26 cellular contexts compared by ENCODE assay signal in the genomic region with DNA sequence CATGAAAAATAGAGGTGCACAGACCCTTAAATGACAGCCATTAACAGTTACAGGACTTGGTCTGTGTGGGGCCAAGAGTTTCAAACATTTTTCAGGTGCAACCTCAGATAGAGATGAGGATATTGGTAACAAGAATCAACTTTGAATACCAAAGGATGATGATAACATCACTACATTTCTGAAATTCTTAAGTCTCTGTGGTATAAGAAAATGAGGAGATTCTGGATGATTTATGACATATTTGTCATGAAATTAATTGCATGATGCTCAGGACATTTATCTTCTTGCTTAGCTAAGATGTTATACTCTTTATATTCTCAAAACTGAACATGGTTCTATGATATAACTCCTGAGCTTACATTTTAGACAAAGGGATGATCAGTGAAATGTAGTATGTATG.
DNase-seq lines count a peak whose midpoint lies in the region; ATAC-seq, FAIRE-seq and TF ChIP-seq lines count a peak whose summit lies in the region.
"Had no signal": no experiment of that assay in that cellular context is flagged by ENCODE, and none has a peak within 500 bp of the region (broad histone marks: within the 10 kb centered on the region; RNA-seq: fewer than 3 reads in every experiment).

No MANE protein-coding gene starts in this region.

- no peak overlapping the region for H3K9ac ChIP-seq in astrocyte (ENCODE audit: low read length)
- H3K9ac ChIP-seq: BLaER1 treated with 17β-estradiol and CSF1 and Interleukin-3, amounts not matched to agents 10 nM and 100 nM had no signal

- ATAC-seq in GM18517 (IDR thresholded peaks at IDR 0.05; ENCODE audit: unreplicated experiment), result no peak
- ATAC-seq: GM12878, K562, Right ventricle myocardium inferior, T-cell had no signal

- no peaks in the 10 kb centered on the region for H3K36me3 ChIP-seq in astrocyte (ENCODE audit: insufficient read depth, low read length)
- H3K36me3 ChIP-seq: BLaER1 treated with 17β-estradiol and CSF1 and Interleukin-3, amounts not matched to agents 10 nM and 100 nM; SJCRH30 had no signal

- H3K4me3 ChIP-seq in astrocyte (ENCODE audit: insufficient read depth, low read depth, low read length), result no peak overlapping the region
- H3K4me3 ChIP-seq: BLaER1 treated with 17β-estradiol and CSF1 and Interleukin-3, amounts not matched to agents 10 nM and 100 nM; GM12878; K562; PC-9; SJCRH30 had no signal

- no peaks in the 10 kb centered on the region for H3K27me3 Mint-ChIP-seq in astrocyte (ENCODE audit: low read depth, unreplicated experiment)
- H3K27me3 Mint-ChIP-seq: CD4-positive, alpha-beta T cell; T-cell had no signal

- no peaks in the 10 kb centered on the region for H3K9me3 ChIP-seq in astrocyte (ENCODE audit: insufficient read depth, low read depth, low read length)
- H3K9me3 ChIP-seq: BLaER1 treated with 17β-estradiol and CSF1 and Interleukin-3, amounts not matched to agents 10 nM and 100 nM; SJCRH30 had no signal

- no peaks in the 10 kb centered on the region for H4K20me1 ChIP-seq in astrocyte (ENCODE audit: insufficient read depth, low read length)
- H4K20me1 ChIP-seq: BLaER1 treated with 17β-estradiol and CSF1 and Interleukin-3, amounts not matched to agents 10 nM and 100 nM had no signal

- H3K79me2 ChIP-seq in astrocyte (ENCODE audit: insufficient read depth, low read length), result no peaks in the 10 kb centered on the region

- no peak for FAIRE-seq in HTR-8/SVneo (lab: Jason Lieb, UNC)
- peak; percentile 71 for FAIRE-seq in astrocyte (lab: Jason Lieb, UNC)
- FAIRE-seq: GM12878, K562 had no signal

- no peaks in the 10 kb centered on the region for H3K9me3 Mint-ChIP-seq in astrocyte (ENCODE audit: unreplicated experiment)
- H3K9me3 Mint-ChIP-seq: CD4-positive, alpha-beta T cell; T-cell had no signal

- TF ChIP-seq CTCF in astrocyte (IDR thresholded peaks at IDR 0.05; ENCODE audit: insufficient read depth, low read depth, low read length), result no peak

- H3K4me3 Mint-ChIP-seq in astrocyte (ENCODE audit: unreplicated experiment), result no peak overlapping the region
- H3K4me3 Mint-ChIP-seq: CD4-positive, alpha-beta T cell; T-cell had no signal

- H3K27ac Mint-ChIP-seq in astrocyte (ENCODE audit: unreplicated experiment), result no peak overlapping the region
- H3K27ac Mint-ChIP-seq: CD4-positive, alpha-beta T cell; T-cell had no signal

- H2AFZ ChIP-seq in astrocyte (ENCODE audit: low read depth, low read length), result no peak overlapping the region
- H2AFZ ChIP-seq: PC-9 had no signal

- no peak overlapping the region for H3K27ac ChIP-seq in astrocyte (ENCODE audit: low read depth, low read length)
- H3K27ac ChIP-seq: BLaER1 treated with 17β-estradiol and CSF1 and Interleukin-3, amounts not matched to agents 10 nM and 100 nM; PC-9; SJCRH30 had no signal

- H3K4me1 ChIP-seq in astrocyte (ENCODE audit: insufficient read depth, low read length), result no peaks in the 10 kb centered on the region
- H3K4me1 ChIP-seq: BLaER1 treated with 17β-estradiol and CSF1 and Interleukin-3, amounts not matched to agents 10 nM and 100 nM had no signal

- DNase-seq in AG08395 (ENCODE audit: low spot score) (peak; percentile 9), ELR (ENCODE audit: low read depth) (peak; percentile 12), HTR-8/SVneo (ENCODE audit: insufficient read length, low spot score) (peak; percentile 18), astrocyte (ENCODE audit: low read depth) (peak; percentile 39), amniotic stem cell (lab: John Stamatoyannopoulos, UW) (no peak), T1000 (lab: John Stamatoyannopoulos, UW) (no peak)
- DNase-seq in stimulated activated CD4-positive, alpha-beta T cell treated with anti-CD3 and anti-CD28 coated beads, Interleukin-15, amount 100 ng/mL, for 24 hours, result no peak
- DNase-seq: 8988T; AML-193; CD4-positive, alpha-beta T cell; COR-L47; DMS 273 treated with DMSO at 0.1 percent for 48 hours; DMS79; Kasumi-1; NCI-H1105 treated with DMSO at 0.1 percent for 48 hours; NCI-H146; NCI-H1930; NCI-H526 treated with DMSO at 0.1 percent for 48 hours; SJCRH30; T-cell had no signal

- H3K27me3 ChIP-seq in astrocyte (ENCODE audit: insufficient read depth, low read length), result no peaks in the 10 kb centered on the region
- H3K27me3 ChIP-seq: BLaER1 treated with 17β-estradiol and CSF1 and Interleukin-3, amounts not matched to agents 10 nM and 100 nM; SJCRH30 had no signal

- H3K4me1 Mint-ChIP-seq in astrocyte (ENCODE audit: low read depth, unreplicated experiment), result no peaks in the 10 kb centered on the region
- H3K4me1 Mint-ChIP-seq: T-cell had no signal

- H3K36me3 Mint-ChIP-seq in astrocyte (ENCODE audit: low read depth, unreplicated experiment), result no peaks in the 10 kb centered on the region
- H3K36me3 Mint-ChIP-seq: T-cell had no signal

- H3K4me2 ChIP-seq in astrocyte (ENCODE audit: low read length), result no peak overlapping the region
- H3K4me2 ChIP-seq: BLaER1 treated with 17β-estradiol and CSF1 and Interleukin-3, amounts not matched to agents 10 nM and 100 nM; PC-9 had no signal

Comparison
In these comparisons a context has a peak if more than half of its experiments do, and no peak if none do; other contexts are left out.
1. DNase-seq: peak in AG08395 (single experiment), ELR (single experiment), HTR-8/SVneo (single experiment) and astrocyte (single experiment); none in amniotic stem cell (single experiment), stimulated activated CD4-positive, alpha-beta T cell treated with anti-CD3 and anti-CD28 coated beads, Interleukin-15, amount 100 ng/mL, for 24 hours (single experiment) and T1000 (single experiment).